8 cellular contexts compared by ENCODE assay signal in the genomic region with DNA sequence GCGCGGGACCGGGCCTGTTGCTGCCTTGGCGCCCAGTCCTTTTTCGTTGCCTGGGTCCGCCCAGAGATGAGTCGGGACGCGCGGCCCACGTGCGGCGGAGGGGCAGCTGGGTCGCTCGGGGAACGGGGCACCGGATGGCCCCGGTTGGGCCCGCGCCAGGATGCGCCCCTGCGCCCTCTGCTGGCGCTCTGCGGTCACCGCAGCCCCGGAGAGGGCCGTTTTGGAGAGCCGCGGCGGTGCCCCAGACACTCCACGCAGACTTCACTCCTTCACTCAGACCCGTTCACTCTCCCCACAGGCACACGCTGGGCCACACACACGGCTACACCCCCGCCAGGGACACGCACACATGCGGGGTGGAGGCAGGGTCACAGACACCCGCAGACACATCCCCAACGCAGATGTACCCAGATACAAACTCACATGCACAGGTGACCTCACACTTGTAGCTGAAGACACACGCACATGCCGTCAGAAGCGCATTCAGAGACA. TPM values are rescaled to one million over a fixed set of nuclear protein-coding genes. Genes with fewer than 3 reads are reported as not detected.
DNase-seq lines count a peak whose midpoint lies in the region; ATAC-seq and TF ChIP-seq lines count a peak whose summit lies in the region.

No MANE protein-coding gene starts in this region.

- no peak for ATAC-seq in GM19328 (IDR thresholded peaks at IDR 0.05; ENCODE audit: unreplicated experiment)

- DNase-seq in SIG-M5 treated with dmso at 0.1 percent for 504 hours (lab: John Stamatoyannopoulos, UW; ENCODE audit: unreplicated experiment) (peak; percentile 46), SIG-M5 (lab: John Stamatoyannopoulos, UW) (no peak), cerebellar cortex (ENCODE audit: low spot score) (peak; percentile 36), lower leg skin (ENCODE audit: low spot score in 2 of 2) (peak; percentile 43 to 93)
- DNase-seq in activated CD4-positive, CD25-positive, alpha-beta regulatory T cell treated with anti-CD3 and anti-CD28 coated beads, Interleukin-2, amount 50 U/mL, for 72 hours: peak; percentile 88
- peak; percentile 56 to 72 (median 67) for DNase-seq in stimulated activated CD4-positive, alpha-beta T cell treated with anti-CD3 and anti-CD28 coated beads, TNF-alpha, amount 100 ng/mL, for 48 hours (ENCODE audit: low read depth in 3 of 3)

- TF ChIP-seq POLR2A in lower leg skin (IDR thresholded peaks at IDR 0.05): no peak

- intact Hi-C loops in lower leg skin (cut with DNase I; ENCODE audit: low total_unique reads): loop anchor here (5.0 to 10.0 kb wide), 2 partner anchors 102 to 150 kb away; no protein-coding TSS in a partner anchor

- WGBS in lower leg skin, 2 donors: 25 to 79% methylated on average over 3 to 20 of the region's 42 CpGs

- peak; percentile 88 for TF ChIP-seq CTCF in LNCAP (IDR thresholded peaks at IDR 0.05)
- peak in 1 of 3 donors; percentile 69 for TF ChIP-seq CTCF in lower leg skin (IDR thresholded peaks at IDR 0.05)

- no peak overlapping the region for H3K4me3 ChIP-seq in lower leg skin (ENCODE audit: low read depth, poor library complexity, severe bottlenecking)

RNA-seq across cellular contexts. Expression of a gene that starts 38.8 kb away (rescaled TPM):
- 10 to 100 TPM; 21.8 to 30.9 (median 25.1) TPM for total RNA-seq in lower leg skin
